Comparison of ENCODE assay signal across 21 cellular contexts in genomic region chr4:116849620-116850019, GRCh38.
DNase-seq lines count a peak whose midpoint lies in the region; ATAC-seq, FAIRE-seq and TF ChIP-seq lines count a peak whose summit lies in the region.
"Had no signal": no experiment of that assay in that cellular context is flagged by ENCODE, and none has a peak within 500 bp of the region (broad histone marks: within the 10 kb centered on the region; RNA-seq: fewer than 3 reads in every experiment).

No MANE protein-coding gene starts in this region.

- H4K20me1 ChIP-seq in PC-3 (ENCODE audit: low read length) (no peaks in the 10 kb centered on the region), smooth muscle cell (ENCODE audit: low read depth) (no peaks in the 10 kb centered on the region)

- TF ChIP-seq CTCF in PC-3 (conservative IDR thresholded peaks at IDR 0.05; ENCODE audit: low read depth, low read length) (peak; percentile 29; the same call in 1 of the 2 replicates), foreskin keratinocyte (conservative IDR thresholded peaks at IDR 0.05) (peak; percentile 16), osteocyte (IDR thresholded peaks at IDR 0.05) (peak; percentile 26), smooth muscle cell (IDR thresholded peaks at IDR 0.05; ENCODE audit: borderline replicate concordance, insufficient read depth, poor library complexity, severe bottlenecking) (no peak)

- ATAC-seq in PC-3: peak; percentile 54
- no peak for ATAC-seq in foreskin keratinocyte
- ATAC-seq in GM18861 (IDR thresholded peaks at IDR 0.05; ENCODE audit: unreplicated experiment): no peak
- ATAC-seq: lower lobe of right lung, sciatic nerve had no signal

- H3K4me3 Mint-ChIP-seq in osteocyte (ENCODE audit: unreplicated experiment): no peak overlapping the region
- H3K4me3 Mint-ChIP-seq: activated CD4-positive, alpha-beta T cell treated with anti-CD3 and anti-CD28 coated beads, Interleukin-2, amount 10 ng/mL, durations not matched to agents 24 days and 14 days; central memory CD8-positive, alpha-beta T cell; immature natural killer cell had no signal

- H3K9ac ChIP-seq in PC-3 (ENCODE audit: low read length) (no peak overlapping the region), smooth muscle cell (ENCODE audit: low read depth) (no peak overlapping the region)

- H3K27me3 Mint-ChIP-seq in osteocyte (ENCODE audit: unreplicated experiment): peaks cover 3% of the 10 kb centered on the region
- H3K27me3 Mint-ChIP-seq: activated CD4-positive, alpha-beta T cell treated with anti-CD3 and anti-CD28 coated beads, Interleukin-2, amount 10 ng/mL, durations not matched to agents 24 days and 14 days; central memory CD8-positive, alpha-beta T cell had no signal

- H3K9me2 ChIP-seq in PC-3 (replicated peaks; ENCODE audit: low read length): no peaks in the 10 kb centered on the region

- intact Hi-C loops in PC-3 (cut with micrococcal nuclease): loop anchor here (2.0 kb wide), 1 partner anchor 709 kb away; no protein-coding TSS in a partner anchor

- H3F3A ChIP-seq in PC-3 (ENCODE audit: low read length, unreplicated experiment) (no peaks in the 10 kb centered on the region), smooth muscle cell (ENCODE audit: low read depth) (no peaks in the 10 kb centered on the region)

- no peak overlapping the region for H3K4me3 ChIP-seq in H7 (ENCODE audit: insufficient read depth, low read depth, low read length)
- no peak overlapping the region for H3K4me3 ChIP-seq in PC-3 (ENCODE audit: low read length)
- H3K4me3 ChIP-seq in smooth muscle cell: no peak overlapping the region
- H3K4me3 ChIP-seq: esophagus squamous epithelium, HAP-1, lower lobe of right lung, thyroid gland had no signal

- CTCF ChIA-PET in PC-3 (lab: Charles Lee): no interaction called here

- H3K4me1 Mint-ChIP-seq in osteocyte (ENCODE audit: unreplicated experiment): no peaks in the 10 kb centered on the region
- H3K4me1 Mint-ChIP-seq: activated CD4-positive, alpha-beta T cell treated with anti-CD3 and anti-CD28 coated beads, Interleukin-2, amount 10 ng/mL, durations not matched to agents 24 days and 14 days; central memory CD8-positive, alpha-beta T cell; immature natural killer cell had no signal

- no peak overlapping the region for H2AFZ ChIP-seq in PC-3 (ENCODE audit: low read length)
- no peak overlapping the region for H2AFZ ChIP-seq in smooth muscle cell (ENCODE audit: low read depth)

- no peak overlapping the region for H3K27ac ChIP-seq in PC-3 (ENCODE audit: low read length)
- H3K27ac ChIP-seq in foreskin keratinocyte: no peak overlapping the region
- no peak overlapping the region for H3K27ac ChIP-seq in smooth muscle cell (ENCODE audit: low read depth)
- H3K27ac ChIP-seq: esophagus squamous epithelium, lower lobe of right lung, thyroid gland had no signal

- no TSS peak for BruUV-seq in PC-3 (replicated peaks; lab: Mats Ljungman, UMichigan)

- H3K36me3 ChIP-seq in H7 (replicated peaks; ENCODE audit: control insufficient read depth, insufficient read depth, low read length) (no peaks in the 10 kb centered on the region), PC-3 (ENCODE audit: low read depth, low read length) (no peaks in the 10 kb centered on the region), smooth muscle cell (ENCODE audit: low read depth) (no peaks in the 10 kb centered on the region)
- H3K36me3 ChIP-seq: esophagus squamous epithelium, HAP-1, lower lobe of right lung, thyroid gland had no signal

- H3K9me3 ChIP-seq in PC-3 (ENCODE audit: low read length) (no peaks in the 10 kb centered on the region), smooth muscle cell (replicated peaks; ENCODE audit: low read depth) (no peaks in the 10 kb centered on the region)
- H3K9me3 ChIP-seq: esophagus squamous epithelium, HAP-1, lower lobe of right lung, thyroid gland had no signal

- no peak for FAIRE-seq in GM12891 (lab: Jason Lieb, UNC)
- FAIRE-seq: G401.6, TTC549 had no signal

- no peaks in the 10 kb centered on the region for H3K9me3 Mint-ChIP-seq in osteocyte (ENCODE audit: unreplicated experiment)
- H3K9me3 Mint-ChIP-seq: activated CD4-positive, alpha-beta T cell treated with anti-CD3 and anti-CD28 coated beads, Interleukin-2, amount 10 ng/mL, durations not matched to agents 24 days and 14 days had no signal

- no peak for TF ChIP-seq POLR2A in GM12891 (IDR thresholded peaks at IDR 0.05; ENCODE audit: low read depth, low read length)

- POLR2A ChIA-PET in PC-3 (lab: Charles Lee; ENCODE audit: unreplicated experiment): no interaction called here

- H3K79me2 ChIP-seq in PC-3 (ENCODE audit: low read length) (no peaks in the 10 kb centered on the region), smooth muscle cell (ENCODE audit: low read depth) (no peaks in the 10 kb centered on the region)

- DNase-seq in H7: peak; percentile 4
- no peak for DNase-seq in PC-3
- DNase-seq in foreskin keratinocyte: no peak
- no peak for DNase-seq in osteocyte (ENCODE audit: extremely low spot score, unreplicated experiment)
- no peak for DNase-seq in smooth muscle cell (lab: John Stamatoyannopoulos, UW; ENCODE audit: unreplicated experiment)
- DNase-seq in GM12891 (ENCODE audit: insufficient read length, low spot score): no peak
- DNase-seq: activated CD4-positive, alpha-beta T cell treated with anti-CD3 and anti-CD28 coated beads, Interleukin-2, amount 10 ng/mL, durations not matched to agents 24 days and 14 days; activated effector memory CD4-positive, alpha-beta T cell treated with anti-CD3 and anti-CD28 coated beads, Interleukin-2, amount 50 U/mL, for 16 hours; esophagus squamous epithelium; immature natural killer cell; lower lobe of right lung; MM.1S; NCI-H226; stimulated activated naive CD4-positive, alpha-beta T cell; thyroid gland had no signal

- H3K4me1 ChIP-seq in PC-3 (ENCODE audit: insufficient read depth, low read length) (no peaks in the 10 kb centered on the region), foreskin keratinocyte (no peaks in the 10 kb centered on the region), smooth muscle cell (ENCODE audit: low read depth) (no peaks in the 10 kb centered on the region)
- H3K4me1 ChIP-seq: esophagus squamous epithelium, HAP-1, lower lobe of right lung, thyroid gland had no signal

- H3K4me2 ChIP-seq in PC-3 (ENCODE audit: low read length) (no peak overlapping the region), smooth muscle cell (no peak overlapping the region)

- H3K27ac Mint-ChIP-seq in osteocyte (ENCODE audit: unreplicated experiment): no peak overlapping the region
- H3K27ac Mint-ChIP-seq: activated CD4-positive, alpha-beta T cell treated with anti-CD3 and anti-CD28 coated beads, Interleukin-2, amount 10 ng/mL, durations not matched to agents 24 days and 14 days; immature natural killer cell had no signal

- no peaks in the 10 kb centered on the region for H3K27me3 ChIP-seq in H7 (ENCODE audit: control insufficient read depth, insufficient read depth, low read length)
- no peaks in the 10 kb centered on the region for H3K27me3 ChIP-seq in PC-3 (ENCODE audit: low read length)
- H3K27me3 ChIP-seq in foreskin keratinocyte: no peaks in the 10 kb centered on the region
- no peaks in the 10 kb centered on the region for H3K27me3 ChIP-seq in smooth muscle cell (ENCODE audit: low read depth)
- H3K27me3 ChIP-seq: esophagus squamous epithelium, thyroid gland had no signal

- H3K36me3 Mint-ChIP-seq in osteocyte (ENCODE audit: unreplicated experiment): no peaks in the 10 kb centered on the region
- H3K36me3 Mint-ChIP-seq: immature natural killer cell had no signal

TF ChIP-seq in GM12891, 5 proteins besides CTCF, POLR2A, EP300 and RAD21:
- TF ChIP-seq POLR2AphosphoS5 (IDR thresholded peaks at IDR 0.05; ENCODE audit: low read depth, low read length) (no peak), TAF1 (IDR thresholded peaks at IDR 0.05; ENCODE audit: low read depth, low read length) (no peak), PAX5 (IDR thresholded peaks at IDR 0.05; ENCODE audit: insufficient read depth, low read length, severe bottlenecking) (no peak), SPI1 (IDR thresholded peaks at IDR 0.05; ENCODE audit: low read depth, low read length) (no peak), POU2F2 (IDR thresholded peaks at IDR 0.05; ENCODE audit: low read depth, low read length) (no peak)
TF ChIP-seq in GM12891: peak in this region for 0.
